1 cellular context compared by ENCODE assay signal in genomic region chr3:190086191-190086590, GRCh38.
TF ChIP-seq lines count a peak whose summit lies in the region.

No MANE protein-coding gene starts in this region.

TF ChIP-seq in GM12878, 131 proteins besides CTCF, POLR2A, EP300 and RAD21 (continued from another document):
- TF ChIP-seq SKIL (IDR thresholded peaks at IDR 0.05; ENCODE audit: low read depth, poor library complexity, severe bottlenecking): peak; percentile 36
- no peak for TF ChIP-seq RAD51 (IDR thresholded peaks at IDR 0.05)
